8 cellular contexts compared by ENCODE assay signal in the genomic region with DNA sequence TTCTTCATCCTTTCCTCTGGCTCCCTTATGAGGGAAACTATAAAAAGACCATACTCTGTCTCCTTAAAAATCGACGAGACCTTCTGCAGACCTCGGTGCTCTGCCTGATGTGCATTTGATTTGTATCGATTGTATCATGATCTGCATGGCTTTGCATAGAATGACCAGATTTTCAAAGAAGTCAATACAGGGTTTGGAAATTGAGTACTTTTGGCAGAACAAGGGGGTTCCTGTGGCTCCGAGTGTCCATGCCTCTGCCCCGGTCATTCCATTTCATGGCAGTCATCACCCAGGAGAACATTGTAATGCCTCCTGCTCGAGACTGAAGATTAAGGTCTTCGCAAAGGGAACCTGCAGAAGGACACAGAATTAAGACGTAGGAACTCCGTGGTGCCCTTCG. TPM values are rescaled to one million over a fixed set of nuclear protein-coding genes. Genes with fewer than 3 reads are reported as not detected.
A peak's percentile ranks its signal among the peaks of the same experiment; 100 is the strongest.
DNase-seq lines count a peak whose midpoint lies in the region; ATAC-seq, FAIRE-seq and TF ChIP-seq lines count a peak whose summit lies in the region.

No MANE protein-coding gene starts in this region.

- H3K9me3 ChIP-seq in esophagus muscularis mucosa: no peaks in the 10 kb centered on the region

- 2% methylated on average over 10 of the region's 11 CpGs for WGBS in esophagus muscularis mucosa

- peaks cover 22% of the 10 kb centered on the region for H3K36me3 Mint-ChIP-seq in activated T-cell treated with anti-CD3 and anti-CD28 coated beads, Interleukin-2, amount 50 U/mL, for 4 hours (ENCODE audit: insufficient read depth)
- peaks cover 19% of the 10 kb centered on the region for H3K36me3 Mint-ChIP-seq in progenitor cell of endocrine pancreas (ENCODE audit: insufficient read depth)

- no peak for TF ChIP-seq EP300 in esophagus muscularis mucosa (IDR thresholded peaks at IDR 0.05)

- TF ChIP-seq CTCF in esophagus muscularis mucosa (IDR thresholded peaks at IDR 0.05): no peak
- no peak for TF ChIP-seq CTCF in progenitor cell of endocrine pancreas (IDR thresholded peaks at IDR 0.05; ENCODE audit: unreplicated experiment)

- no peak for FAIRE-seq in GM12892 (lab: Jason Lieb, UNC)

- H3K4me1 ChIP-seq in esophagus muscularis mucosa: peaks cover 27 to 40% (median 34%) of the 10 kb centered on the region in 4 donors

- H3K9me3 Mint-ChIP-seq in activated T-cell treated with anti-CD3 and anti-CD28 coated beads, Interleukin-2, amount 50 U/mL, for 4 hours: no peaks in the 10 kb centered on the region
- H3K9me3 Mint-ChIP-seq in progenitor cell of endocrine pancreas (ENCODE audit: low read depth): peaks cover 8% of the 10 kb centered on the region

- no peaks in the 10 kb centered on the region for H3K27me3 ChIP-seq in esophagus muscularis mucosa

- peaks cover 52% of the 10 kb centered on the region for H3K4me1 Mint-ChIP-seq in activated T-cell treated with anti-CD3 and anti-CD28 coated beads, Interleukin-2, amount 50 U/mL, for 4 hours (ENCODE audit: low read depth)
- H3K4me1 Mint-ChIP-seq in progenitor cell of endocrine pancreas (ENCODE audit: low read depth): peaks cover 30% of the 10 kb centered on the region

- peak overlapping the region; percentile 87 to 95 (median 90) for H3K27ac ChIP-seq in esophagus muscularis mucosa (replicated peaks in 1 of 4)

- H3K36me3 ChIP-seq in esophagus muscularis mucosa: peaks cover 18 to 26% (median 21%) of the 10 kb centered on the region in 4 donors

- DNase-seq in activated T-cell treated with anti-CD3 and anti-CD28 coated beads, Interleukin-2, amount 50 U/mL, for 4 hours: no peak
- no peak for DNase-seq in activated T-cell treated with anti-CD3 and anti-CD28 coated beads, Interleukin-2, amount 50 U/mL, for 1 hour
- DNase-seq in RPMI8226: peak; percentile 31
- no peak for DNase-seq in esophagus muscularis mucosa (ENCODE audit: extremely low spot score)
- no peak for DNase-seq in progenitor cell of endocrine pancreas (ENCODE audit: low spot score, unreplicated experiment)
- DNase-seq in NK-92 treated with Interleukin-12 subunit alpha and Interleukin-12 subunit beta, amount 100 ng/mL, for 24 hours (lab: John Stamatoyannopoulos, UW): no peak
- no peak for DNase-seq in GM12892 (ENCODE audit: insufficient read length)

- TF ChIP-seq POLR2A in esophagus muscularis mucosa (IDR thresholded peaks at IDR 0.05; ENCODE audit: low read depth) (no peak), GM12892 (IDR thresholded peaks at IDR 0.05; ENCODE audit: low read depth, low read length) (no peak)

- H3K4me3 Mint-ChIP-seq in activated T-cell treated with anti-CD3 and anti-CD28 coated beads, Interleukin-2, amount 50 U/mL, for 4 hours: peak overlapping the region; percentile 89
- peak overlapping the region; percentile 94 for H3K4me3 Mint-ChIP-seq in progenitor cell of endocrine pancreas (ENCODE audit: low read depth)

- peak overlapping the region; percentile 81 to 97 (median 90) for H3K4me3 ChIP-seq in esophagus muscularis mucosa

- no peaks in the 10 kb centered on the region for H3K27me3 Mint-ChIP-seq in activated T-cell treated with anti-CD3 and anti-CD28 coated beads, Interleukin-2, amount 50 U/mL, for 4 hours (ENCODE audit: low read depth)
- no peaks in the 10 kb centered on the region for H3K27me3 Mint-ChIP-seq in progenitor cell of endocrine pancreas

- ATAC-seq in activated T-cell treated with anti-CD3 and anti-CD28 coated beads, Interleukin-2, amount 50 U/mL, for 4 hours: no peak
- no peak for ATAC-seq in HG02763 (IDR thresholded peaks at IDR 0.05; ENCODE audit: unreplicated experiment)

- H3K27ac Mint-ChIP-seq in progenitor cell of endocrine pancreas: peak overlapping the region; percentile 96

- intact Hi-C loops in esophagus muscularis mucosa (cut with DNase I): loop anchor here (2.0 kb wide), 1 partner anchor 26 kb away; the partner anchor contains the start of gene GSTK1

RNA-seq across cellular contexts. Expression of gene CASP2, which starts 0.7 kb away (rescaled TPM):
- 10 to 100 TPM; 82.2 to 90.5 (median 88.6) TPM for total RNA-seq in activated T-cell treated with anti-CD3 and anti-CD28 coated beads, Interleukin-2, amount 50 U/mL, for 4 hours
- total RNA-seq in esophagus muscularis mucosa (10 to 100 TPM in 1 of 4 donors, 1 to 10 TPM in 3; 7.1 to 11.7 (median 9.0) TPM), progenitor cell of endocrine pancreas (65.5 and 68.9 TPM in 2 replicates)
- 21.0 TPM for polyA plus RNA-seq in GM12892 (2012; ENCODE audit: missing spikeins)

RNA-seq across cellular contexts. Expression of gene TMEM139, which starts 4.1 kb away (rescaled TPM):
- total RNA-seq in activated T-cell treated with anti-CD3 and anti-CD28 coated beads, Interleukin-2, amount 50 U/mL, for 4 hours: under 1 TPM in 2 of 3 donors, not detected in 1; 0.19 to 0.32 TPM
- total RNA-seq in esophagus muscularis mucosa (1 to 10 TPM in 1 of 4 donors, not detected in 3; 1.0 TPM), progenitor cell of endocrine pancreas (4.7 and 5.1 TPM in 2 replicates)
- 0.89 TPM for polyA plus RNA-seq in GM12892 (2012; ENCODE audit: missing spikeins)

RNA-seq across cellular contexts. Expression of gene GSTK1, which starts 25.6 kb away (rescaled TPM):
- 10 to 100 TPM; 90.4 to 97.2 (median 96.5) TPM for total RNA-seq in activated T-cell treated with anti-CD3 and anti-CD28 coated beads, Interleukin-2, amount 50 U/mL, for 4 hours
- 100 to 1,000 TPM in 3 of 4 donors, 10 to 100 TPM in 1; 91.8 to 123 (median 110) TPM for total RNA-seq in esophagus muscularis mucosa
- 110 and 114 TPM in 2 replicates for total RNA-seq in progenitor cell of endocrine pancreas
- 88.3 TPM for polyA plus RNA-seq in GM12892 (2012; ENCODE audit: missing spikeins)

RNA-seq across cellular contexts. Expression of gene CLCN1, which starts 27.1 kb away (rescaled TPM):
- not detected for total RNA-seq in activated T-cell treated with anti-CD3 and anti-CD28 coated beads, Interleukin-2, amount 50 U/mL, for 4 hours
- not detected for total RNA-seq in esophagus muscularis mucosa
- 0.09 and 0.14 TPM in 2 replicates for total RNA-seq in progenitor cell of endocrine pancreas
- polyA plus RNA-seq in GM12892 (2012; ENCODE audit: missing spikeins): not detected
